In genomic region chr7:107043916-107044346, GRCh38 we compare ENCODE assay signal across 8 cellular contexts. TPM values are rescaled to one million over a fixed set of nuclear protein-coding genes. Genes with fewer than 3 reads are reported as not detected.
A peak's percentile ranks its signal among the peaks of the same experiment; 100 is the strongest.
DNase-seq lines count a peak whose midpoint lies in the region; ATAC-seq and TF ChIP-seq lines count a peak whose summit lies in the region.

No MANE protein-coding gene starts in this region.

- H3K4me1 Mint-ChIP-seq in glutamatergic neuron (ENCODE audit: low read depth, unreplicated experiment), result peaks cover 4% of the 10 kb centered on the region

- peak overlapping the region; percentile 94 for H3K4me2 ChIP-seq in skeletal muscle satellite cell (ENCODE audit: low read length)

- H3K9me3 ChIP-seq in SK-N-MC (ENCODE audit: low read depth, low read length) (no peaks in the 10 kb centered on the region), skeletal muscle satellite cell (replicated peaks; ENCODE audit: low read length) (no peaks in the 10 kb centered on the region)

- DNase-seq in GM20000 (ENCODE audit: low spot score) (peak; percentile 28), SK-N-MC (ENCODE audit: low read depth, low spot score) (no peak), glutamatergic neuron (no peak), dermis blood vessel endothelial cell (no peak)

- H3K4me3 ChIP-seq in SK-N-MC (peak overlapping the region; percentile 80), skeletal muscle satellite cell (ENCODE audit: low read length) (peak overlapping the region; percentile 79)

- H3K4me3 Mint-ChIP-seq in glutamatergic neuron (ENCODE audit: unreplicated experiment), result peak overlapping the region; percentile 78

- peak overlapping the region; percentile 44 for H3K27ac Mint-ChIP-seq in glutamatergic neuron (ENCODE audit: unreplicated experiment)

- ATAC-seq in HG03460 (IDR thresholded peaks at IDR 0.05; ENCODE audit: unreplicated experiment) (no peak), HG02870 (IDR thresholded peaks at IDR 0.05; ENCODE audit: unreplicated experiment) (no peak), GM18873 (IDR thresholded peaks at IDR 0.05; ENCODE audit: low FRiP score, unreplicated experiment) (no peak)

- peak overlapping the region; percentile 40 for H3K9ac ChIP-seq in SK-N-MC (ENCODE audit: insufficient read length)
- peak overlapping the region; percentile 18 for H3K9ac ChIP-seq in skeletal muscle satellite cell (ENCODE audit: low read depth, low read length)

- H3K27me3 Mint-ChIP-seq in glutamatergic neuron (ENCODE audit: unreplicated experiment), result peaks cover 5% of the 10 kb centered on the region

- H3K4me1 ChIP-seq in skeletal muscle satellite cell (ENCODE audit: control insufficient read depth, insufficient read depth, low read length), result peaks cover 23% of the 10 kb centered on the region

- peaks cover 5% of the 10 kb centered on the region for H3K36me3 Mint-ChIP-seq in glutamatergic neuron (ENCODE audit: unreplicated experiment)

- H3K9me3 Mint-ChIP-seq in glutamatergic neuron (ENCODE audit: unreplicated experiment), result peaks cover 4% of the 10 kb centered on the region

- no peaks in the 10 kb centered on the region for H3K27me3 ChIP-seq in skeletal muscle satellite cell (ENCODE audit: control insufficient read depth, insufficient read depth, low read length)

- no peak overlapping the region for H3K27ac ChIP-seq in SK-N-MC

- H3K36me3 ChIP-seq in SK-N-MC (ENCODE audit: insufficient read depth, low read length) (no peaks in the 10 kb centered on the region), skeletal muscle satellite cell (ENCODE audit: insufficient read depth, low read length) (no peaks in the 10 kb centered on the region)

- TF ChIP-seq CTCF in GM20000 (IDR thresholded peaks at IDR 0.05; ENCODE audit: extremely low read depth, missing control alignments), result no peak
- no peak for TF ChIP-seq CTCF in glutamatergic neuron (IDR thresholded peaks at IDR 0.05; ENCODE audit: partially characterized antibody, unreplicated experiment)

RNA-seq across cellular contexts. Expression of gene PRKAR2B, which starts 0.6 kb away (rescaled TPM):
- total RNA-seq in glutamatergic neuron (ENCODE audit: unreplicated experiment), result 14.6 TPM
- total RNA-seq in skeletal muscle satellite cell (2012; rRNA removed), result 0.44 and 1.8 TPM in 2 replicates
- 38.5 and 57.2 TPM in 2 replicates for total RNA-seq in dermis blood vessel endothelial cell
